8 cellular contexts compared by ENCODE assay signal in genomic region chr17:38704645-38705522, GRCh38. TPM values are rescaled to one million over a fixed set of nuclear protein-coding genes. Genes with fewer than 3 reads are reported as not detected.
A peak's percentile ranks its signal among the peaks of the same experiment; 100 is the strongest.
DNase-seq lines count a peak whose midpoint lies in the region; ATAC-seq and TF ChIP-seq lines count a peak whose summit lies in the region.

Gene MLLT6, plus strand, starts transcription at chr17:38705273. Its CDS starts 360 bp downstream, at chr17:38705633.

- H3K36me3 Mint-ChIP-seq in T-helper 1 cell treated with Interleukin-12 subunit alpha and Interleukin-12 subunit beta and Interleukin-4 antibody, amounts not matched to agents 30 μg/mL and 1 μg/mL, for 36 hours (ENCODE audit: low read depth) = peaks cover 25% of the 10 kb centered on the region

- H3K79me2 ChIP-seq in parathyroid adenoma = no peaks in the 10 kb centered on the region

- no peaks in the 10 kb centered on the region for H3K9me3 Mint-ChIP-seq in T-helper 1 cell treated with Interleukin-12 subunit alpha and Interleukin-12 subunit beta and Interleukin-4 antibody, amounts not matched to agents 30 μg/mL and 1 μg/mL, for 36 hours

- peak in 1 of 2 donors; percentile 39 for TF ChIP-seq POLR2A in heart left ventricle (IDR thresholded peaks at IDR 0.05)
- peak in 1 of 4 donors; percentile 50 for TF ChIP-seq POLR2A in upper lobe of left lung (IDR thresholded peaks at IDR 0.05)

- H3K4me3 ChIP-seq in GM06990 (replicated peaks; ENCODE audit: low read depth, low read length) (peak within 1 kb of the TSS; percentile 89), heart left ventricle (peak within 1 kb of the TSS; percentile 67 to 97 (median 87)), parathyroid adenoma (ENCODE audit: low read depth, low read length) (peak within 1 kb of the TSS; percentile 84), upper lobe of left lung (peak within 1 kb of the TSS; percentile 78 to 97 (median 93))

- TF ChIP-seq CTCF in GM06990 (IDR thresholded peaks at IDR 0.05; ENCODE audit: insufficient read depth, low read length, poor library complexity, severe bottlenecking) = no peak
- no peak for TF ChIP-seq CTCF in heart left ventricle (IDR thresholded peaks at IDR 0.05)
- TF ChIP-seq CTCF in parathyroid adenoma (IDR thresholded peaks at IDR 0.05) = no peak
- TF ChIP-seq CTCF in upper lobe of left lung (IDR thresholded peaks at IDR 0.05) = peak in 1 of 6 experiments; percentile 7

- H3K4me1 ChIP-seq in heart left ventricle (peaks cover 4 to 56% (median 31%) of the 10 kb centered on the region in 12 donors), parathyroid adenoma (peaks cover 23% of the 10 kb centered on the region), upper lobe of left lung (peaks cover 36 to 60% (median 44%) of the 10 kb centered on the region in 4 donors)

- TF ChIP-seq EP300 in upper lobe of left lung (IDR thresholded peaks at IDR 0.05) = no peak

- intact Hi-C loops in heart left ventricle (cut with DNase I) = loop anchor here in 2 of 10 donors (2.0 to 5.0 kb wide), 2 partner anchors 26 to 37 kb away; partner anchors contain the start of gene CISD3 (in 1 of the 2)

- ATAC-seq in heart left ventricle = peak; percentile 45 to 64 (median 52)
- ATAC-seq in upper lobe of left lung (ENCODE audit: low FRiP score in 2 of 2) = peak; percentile 61 to 62
- ATAC-seq in GM19351 (IDR thresholded peaks at IDR 0.05; ENCODE audit: unreplicated experiment) = no peak

- H3K4me3 Mint-ChIP-seq in T-helper 1 cell treated with Interleukin-12 subunit alpha and Interleukin-12 subunit beta and Interleukin-4 antibody, amounts not matched to agents 30 μg/mL and 1 μg/mL, for 36 hours = peak within 1 kb of the TSS; percentile 98

- H3K27ac ChIP-seq in heart left ventricle (peak within 1 kb of the TSS; percentile 89 to 99 (median 97)), parathyroid adenoma (peak within 1 kb of the TSS; percentile 95), upper lobe of left lung (peak within 1 kb of the TSS; percentile 94 to 98 (median 96))

- no peaks in the 10 kb centered on the region for H3K27me3 Mint-ChIP-seq in T-helper 1 cell treated with Interleukin-12 subunit alpha and Interleukin-12 subunit beta and Interleukin-4 antibody, amounts not matched to agents 30 μg/mL and 1 μg/mL, for 36 hours (ENCODE audit: low read depth)

- H3K27ac Mint-ChIP-seq in T-helper 1 cell treated with Interleukin-12 subunit alpha and Interleukin-12 subunit beta and Interleukin-4 antibody, amounts not matched to agents 30 μg/mL and 1 μg/mL, for 36 hours = peak within 1 kb of the TSS; percentile 100

- H3K36me3 ChIP-seq in GM06990 (ENCODE audit: control insufficient read depth, insufficient read depth, low read length) = peaks cover 7% of the 10 kb centered on the region
- H3K36me3 ChIP-seq in heart left ventricle = peaks cover 0 to 27% (median 22%) of the 10 kb centered on the region in 9 donors
- no peaks in the 10 kb centered on the region for H3K36me3 ChIP-seq in parathyroid adenoma (ENCODE audit: control insufficient read depth, insufficient read depth, low read length)
- H3K36me3 ChIP-seq in upper lobe of left lung = peaks cover 0 to 22% (median 11%) of the 10 kb centered on the region in 4 donors

- peak within 1 kb of the TSS; percentile 89 for H2AFZ ChIP-seq in parathyroid adenoma

- H3K9ac ChIP-seq in parathyroid adenoma = peak within 1 kb of the TSS; percentile 33

- no peaks in the 10 kb centered on the region for H3K9me3 ChIP-seq in heart left ventricle
- no peaks in the 10 kb centered on the region for H3K9me3 ChIP-seq in parathyroid adenoma (ENCODE audit: control insufficient read depth, low read length)
- H3K9me3 ChIP-seq in upper lobe of left lung = no peaks in the 10 kb centered on the region

- H3K27me3 ChIP-seq in GM06990 (replicated peaks; ENCODE audit: control insufficient read depth, insufficient read depth, low read length) (no peaks in the 10 kb centered on the region), heart left ventricle (no peaks in the 10 kb centered on the region), parathyroid adenoma (ENCODE audit: control insufficient read depth, insufficient read depth, low read length) (no peaks in the 10 kb centered on the region), upper lobe of left lung (peaks cover 0 to 3% (median 0%) of the 10 kb centered on the region in 4 donors)

- H3K4me1 Mint-ChIP-seq in T-helper 1 cell treated with Interleukin-12 subunit alpha and Interleukin-12 subunit beta and Interleukin-4 antibody, amounts not matched to agents 30 μg/mL and 1 μg/mL, for 36 hours (ENCODE audit: low read depth) = peaks cover 58% of the 10 kb centered on the region

- WGBS in heart left ventricle, 4 donors = 1 to 2% (median 1%) methylated on average over 50 to 97 of the region's 98 CpGs
- WGBS in upper lobe of left lung, 2 donors = 1% methylated on average over 27 to 59 of the region's 98 CpGs

- peak; percentile 78 for DNase-seq in GM06990 (ENCODE audit: extremely low read depth, insufficient read length)
- DNase-seq in NCI-H1105 treated with DMSO at 0.1 percent for 48 hours (lab: John Stamatoyannopoulos, UW) = peak; percentile 59
- peak; percentile 75 for DNase-seq in amniotic epithelial cell (ENCODE audit: low read depth)
- DNase-seq in heart left ventricle = peak; percentile 85 to 89 (median 88)
- peak; percentile 77 to 96 for DNase-seq in upper lobe of left lung

- peak within 1 kb of the TSS; percentile 94 for H3K4me2 ChIP-seq in parathyroid adenoma (ENCODE audit: low read length)

RNA-seq across cellular contexts. Expression of gene MLLT6, which starts in this region (rescaled TPM):
- total RNA-seq in heart left ventricle = 10 to 100 TPM; 43.6 to 91.3 (median 68.3) TPM
- polyA plus RNA-seq in heart left ventricle = 10 to 100 TPM; 35.2 to 71.1 TPM
- total RNA-seq in upper lobe of left lung = 100 to 1,000 TPM in 4 of 6 donors, 10 to 100 TPM in 2; 69.2 to 305 (median 122) TPM
